Comparison of ENCODE assay signal across 18 cellular contexts in genomic region chr1:42824481-42825057, GRCh38. TPM values are rescaled to one million over a fixed set of nuclear protein-coding genes. Genes with fewer than 3 reads are reported as not detected.
DNase-seq lines count a peak whose midpoint lies in the region; ATAC-seq and TF ChIP-seq lines count a peak whose summit lies in the region.
"Had no signal": no experiment of that assay in that cellular context is flagged by ENCODE, and none has a peak within 500 bp of the region (broad histone marks: within the 10 kb centered on the region; RNA-seq: fewer than 3 reads in every experiment).

No MANE protein-coding gene starts in this region.

- TF ChIP-seq CTCF in cardiac muscle cell (IDR thresholded peaks at IDR 0.05; ENCODE audit: low read depth, low read length) = no peak
- TF ChIP-seq CTCF in parathyroid adenoma (IDR thresholded peaks at IDR 0.05) = no peak

- H3K4me1 Mint-ChIP-seq in T-helper 17 cell = peaks cover 7% of the 10 kb centered on the region

- H3K4me3 Mint-ChIP-seq in T-helper 17 cell = no peak overlapping the region
- H3K4me3 Mint-ChIP-seq: CD4-positive, CD25-positive, alpha-beta regulatory T cell had no signal

- H3K36me3 ChIP-seq in cardiac muscle cell (no peaks in the 10 kb centered on the region), parathyroid adenoma (ENCODE audit: control insufficient read depth, insufficient read depth, low read length) (no peaks in the 10 kb centered on the region)
- H3K36me3 ChIP-seq: BLaER1 had no signal

- no peaks in the 10 kb centered on the region for H3K27me3 ChIP-seq in cardiac muscle cell
- H3K27me3 ChIP-seq in right cardiac atrium (ENCODE audit: control insufficient read depth, insufficient read depth) = no peaks in the 10 kb centered on the region
- H3K27me3 ChIP-seq in parathyroid adenoma (ENCODE audit: control insufficient read depth, insufficient read depth, low read length) = no peaks in the 10 kb centered on the region
- H3K27me3 ChIP-seq: BLaER1 had no signal

- DNase-seq in cardiac muscle cell (ENCODE audit: low read depth in 1 of 2, low spot score in 1 of 2) (no peak), right cardiac atrium (no peak), T-helper 17 cell (no peak), occipital lobe (lab: John Stamatoyannopoulos, UW) (no peak)
- DNase-seq in activated CD4-positive, CD25-positive, alpha-beta regulatory T cell treated with anti-CD3 and anti-CD28 coated beads, Interleukin-2, amount 50 U/mL, for 72 hours = no peak
- DNase-seq in activated T-cell treated with anti-CD3 and anti-CD28 coated beads, Interleukin-2, amount 50 U/mL, for 1 hour = no peak
- DNase-seq: CD4-positive, CD25-positive, alpha-beta regulatory T cell; DND-41; Kasumi-1; NCI-H1092 treated with DMSO at 0.1 percent for 48 hours; NCI-H1436; NCI-H446; NCI-H524 treated with DMSO at 0.1 percent for 48 hours; Right ventricle myocardium superior; RPMI8226 had no signal

- H3K27ac ChIP-seq in cardiac muscle cell (peak overlapping the region; percentile 64), right cardiac atrium (ENCODE audit: low read length) (no peak overlapping the region), parathyroid adenoma (peak overlapping the region; percentile 19)
- H3K27ac ChIP-seq: BLaER1 had no signal

- no peak overlapping the region for H3K4me2 ChIP-seq in parathyroid adenoma (ENCODE audit: low read length)
- H3K4me2 ChIP-seq: BLaER1 had no signal

- H3K9ac ChIP-seq in parathyroid adenoma = no peak overlapping the region
- H3K9ac ChIP-seq: BLaER1 had no signal

- 91% methylated on average over 4 of the region's 4 CpGs for WGBS in right cardiac atrium

- H3K79me2 ChIP-seq in parathyroid adenoma = no peaks in the 10 kb centered on the region

- intact Hi-C loops in right cardiac atrium (cut with DNase I) = no loop called here

- H3K4me1 ChIP-seq in cardiac muscle cell (ENCODE audit: low read depth) (peaks cover 14% of the 10 kb centered on the region), right cardiac atrium (ENCODE audit: control insufficient read depth, insufficient read depth, low read length) (no peaks in the 10 kb centered on the region), parathyroid adenoma (peaks cover 23% of the 10 kb centered on the region)
- H3K4me1 ChIP-seq: BLaER1 had no signal

- no peaks in the 10 kb centered on the region for H3K36me3 Mint-ChIP-seq in T-helper 17 cell (ENCODE audit: low read depth)

- no peaks in the 10 kb centered on the region for H3K27me3 Mint-ChIP-seq in T-helper 17 cell
- H3K27me3 Mint-ChIP-seq: CD4-positive, CD25-positive, alpha-beta regulatory T cell had no signal

- ATAC-seq in right cardiac atrium (no peak), T-helper 17 cell (no peak)

- H2AFZ ChIP-seq in parathyroid adenoma = no peak overlapping the region

- H3K9me3 ChIP-seq in cardiac muscle cell (ENCODE audit: low read depth) = no peaks in the 10 kb centered on the region
- H3K9me3 ChIP-seq in right cardiac atrium (ENCODE audit: control insufficient read depth, low read length) = no peaks in the 10 kb centered on the region
- H3K9me3 ChIP-seq in T-helper 17 cell (ENCODE audit: control insufficient read depth, low read length, poor library complexity, severe bottlenecking) = no peaks in the 10 kb centered on the region
- no peaks in the 10 kb centered on the region for H3K9me3 ChIP-seq in parathyroid adenoma (ENCODE audit: control insufficient read depth, low read length)
- H3K9me3 ChIP-seq: BLaER1 had no signal

- H3K4me3 ChIP-seq in cardiac muscle cell = no peak overlapping the region
- H3K4me3 ChIP-seq in right cardiac atrium (ENCODE audit: low read length) = no peak overlapping the region
- no peak overlapping the region for H3K4me3 ChIP-seq in parathyroid adenoma (ENCODE audit: low read depth, low read length)
- H3K4me3 ChIP-seq: BLaER1 had no signal

- H3K27ac Mint-ChIP-seq in T-helper 17 cell = peak overlapping the region; percentile 49

RNA-seq across cellular contexts. Expression of gene SVBP, which starts 7.4 kb away (rescaled TPM):
- total RNA-seq in cardiac muscle cell (28.8 and 35.6 TPM in 2 replicates), right cardiac atrium (10 to 100 TPM; 12.7 to 17.5 (median 13.6) TPM), T-helper 17 cell (10 to 100 TPM; 16.9 to 18.8 TPM), occipital lobe (68.0 TPM)
- polyA plus RNA-seq in cardiac muscle cell (67.8 and 73.1 TPM in 2 replicates), right cardiac atrium (28.9 TPM)

RNA-seq across cellular contexts. Expression of gene ERMAP, which starts 7.6 kb away (rescaled TPM):
- 9.2 and 9.5 TPM in 2 replicates for total RNA-seq in cardiac muscle cell
- polyA plus RNA-seq in cardiac muscle cell = 4.1 and 5.7 TPM in 2 replicates
- 1 to 10 TPM; 3.4 to 6.8 (median 5.7) TPM for total RNA-seq in right cardiac atrium
- 2.2 TPM for polyA plus RNA-seq in right cardiac atrium
- total RNA-seq in T-helper 17 cell = 1 to 10 TPM; 6.4 to 8.9 TPM
- total RNA-seq in occipital lobe = 1.9 TPM

RNA-seq across cellular contexts. Expression of gene ZNF691, which starts 21.8 kb away (rescaled TPM):
- total RNA-seq in cardiac muscle cell = 22.6 and 24.3 TPM in 2 replicates
- polyA plus RNA-seq in cardiac muscle cell = 18.6 and 25.9 TPM in 2 replicates
- total RNA-seq in right cardiac atrium = 10 to 100 TPM in 1 of 4 donors, 1 to 10 TPM in 3; 5.5 to 10.3 (median 9.1) TPM
- polyA plus RNA-seq in right cardiac atrium = 7.7 TPM
- 1 to 10 TPM; 2.6 to 2.8 TPM for total RNA-seq in T-helper 17 cell
- 7.8 TPM for total RNA-seq in occipital lobe

RNA-seq across cellular contexts. Expression of gene TMEM269, which starts 39.8 kb away (rescaled TPM):
- total RNA-seq in cardiac muscle cell (0.21 and 0.69 TPM in 2 replicates), right cardiac atrium (under 1 TPM in 1 of 4 donors, not detected in 3; 0.06 TPM), T-helper 17 cell (under 1 TPM; 0.42 to 0.47 TPM), occipital lobe (0.47 TPM)
- polyA plus RNA-seq in cardiac muscle cell (0.35 and 0.99 TPM in 2 replicates), right cardiac atrium (not detected)
- total RNA-seq: Right ventricle myocardium superior, SK-MEL-5 had no signal

RNA-seq across cellular contexts. Expression of gene C1orf50, which starts 57.5 kb away (rescaled TPM):
- total RNA-seq in cardiac muscle cell = 4.5 and 7.3 TPM in 2 replicates
- polyA plus RNA-seq in cardiac muscle cell = 18.5 and 22.1 TPM in 2 replicates
- 10 to 100 TPM in 1 of 4 donors, 1 to 10 TPM in 3; 5.9 to 11.3 (median 7.5) TPM for total RNA-seq in right cardiac atrium
- 3.8 TPM for polyA plus RNA-seq in right cardiac atrium
- total RNA-seq in T-helper 17 cell = 10 to 100 TPM; 14.8 to 15.5 TPM
- 10.0 TPM for total RNA-seq in occipital lobe
